ENCODE assay signal across 17 cellular contexts in genomic region chr9:93668261-93668871, GRCh38.
A peak's percentile ranks its signal among the peaks of the same experiment; 100 is the strongest.
DNase-seq lines count a peak whose midpoint lies in the region; ATAC-seq, FAIRE-seq and TF ChIP-seq lines count a peak whose summit lies in the region.
"Had no signal": no experiment of that assay in that cellular context is flagged by ENCODE, and none has a peak within 500 bp of the region (broad histone marks: within the 10 kb centered on the region; RNA-seq: fewer than 3 reads in every experiment).

No MANE protein-coding gene starts in this region.

- H3K27ac ChIP-seq in right lobe of liver (no peak overlapping the region), HepG2 (ENCODE audit: extremely low read length, insufficient read depth, low read length) (no peak overlapping the region), neuronal stem cell (replicated peaks; ENCODE audit: low read length) (no peak overlapping the region)
- H3K27ac ChIP-seq: uterus had no signal

- H3K4me1 Mint-ChIP-seq in glutamatergic neuron (ENCODE audit: low read depth, unreplicated experiment), result peaks cover 6% of the 10 kb centered on the region
- H3K4me1 Mint-ChIP-seq: activated B cell treated with CpG ODN at 0.5 μM for 24 hours; stimulated activated memory B cell treated with anti-CD40 and anti-IgM and Interleukin-4, amounts not matched to agents 10 μg/mL and 1 μg/mL and 100 μg/mL, for 72 hours had no signal

- DNase-seq in right lobe of liver (peak; percentile 12 to 40 (median 23)), HepG2 (ENCODE audit: low spot score) (no peak), glutamatergic neuron (peak; percentile 27), neuronal stem cell (ENCODE audit: low spot score) (no peak), ureter (ENCODE audit: low spot score) (peak; percentile 34), NCI-H2196 treated with DMSO at 0.1 percent for 48 hours (lab: John Stamatoyannopoulos, UW; ENCODE audit: unreplicated experiment) (no peak)
- DNase-seq: activated B cell treated with CpG ODN at 0.5 μM for 24 hours, erythroblast, NCI-H187 treated with DMSO at 0.1 percent for 48 hours, NCI-H748 treated with DMSO at 0.1 percent for 48 hours had no signal

- FAIRE-seq in HepG2 (lab: Jason Lieb, UNC), result no peak
- FAIRE-seq: colon, HTR-8/SVneo had no signal

- TF ChIP-seq POLR2A in right lobe of liver (IDR thresholded peaks at IDR 0.05), result no peak
- no peak for TF ChIP-seq POLR2A in HepG2 (IDR thresholded peaks at IDR 0.05; ENCODE audit: insufficient read depth in 1 of 2, low read depth in 2 of 2, low read length in 2 of 2)

- H3K9me3 Mint-ChIP-seq in glutamatergic neuron (ENCODE audit: unreplicated experiment), result peaks cover 7% of the 10 kb centered on the region
- H3K9me3 Mint-ChIP-seq: activated B cell treated with CpG ODN at 0.5 μM for 24 hours had no signal

- no peaks in the 10 kb centered on the region for H4K20me1 ChIP-seq in HepG2 (ENCODE audit: insufficient read depth, low read length)

- peak overlapping the region; percentile 80 for H3K18ac ChIP-seq in neuronal stem cell (ENCODE audit: low read length)

- H3K27me3 ChIP-seq in right lobe of liver (no peaks in the 10 kb centered on the region), HepG2 (ENCODE audit: control insufficient read depth in 1 of 2, insufficient read depth in 2 of 2, low read length in 2 of 2) (no peaks in the 10 kb centered on the region), neuronal stem cell (ENCODE audit: control insufficient read depth in 3 of 3, insufficient read depth in 3 of 3, low read depth in 1 of 3, low read length in 3 of 3) (no peaks in the 10 kb centered on the region)
- H3K27me3 ChIP-seq: uterus had no signal

- H2BK5ac ChIP-seq in neuronal stem cell (ENCODE audit: low read length), result no peak overlapping the region

- CTCF ChIA-PET in HepG2 (lab: Yijun Ruan, JAX; ENCODE audit: low intra/inter-chr PET ratio, low total read pairs), result no interaction called here

- H3K27me3 Mint-ChIP-seq in glutamatergic neuron (ENCODE audit: unreplicated experiment), result peaks cover 4% of the 10 kb centered on the region
- H3K27me3 Mint-ChIP-seq: activated B cell treated with CpG ODN at 0.5 μM for 24 hours; stimulated activated memory B cell treated with anti-CD40 and anti-IgM and Interleukin-4, amounts not matched to agents 10 μg/mL and 1 μg/mL and 100 μg/mL, for 72 hours had no signal

- H3K79me1 ChIP-seq in neuronal stem cell (ENCODE audit: low read depth, low read length), result peaks cover 5% of the 10 kb centered on the region

- H3K4me3 ChIP-seq in right lobe of liver, result no peak overlapping the region
- H3K4me3 ChIP-seq in HepG2 (replicated peaks in 1 of 3; ENCODE audit: insufficient read depth in 1 of 3, low read depth in 2 of 3, low read length in 3 of 3), result no peak overlapping the region
- H3K4me3 ChIP-seq in neuronal stem cell (ENCODE audit: low read length in 2 of 2), result no peak overlapping the region
- H3K4me3 ChIP-seq: uterus had no signal

- 84% methylated on average over 6 of the region's 12 CpGs for WGBS in right lobe of liver (ENCODE audit: insufficient coverage, low coverage, low lambda C conversion rate, missing lambda C conversion rate)
- WGBS in HepG2 (ENCODE audit: low lambda C conversion rate), result 89% methylated on average over 7 of the region's 12 CpGs
- no CpG with 5 or more reads among the region's 12 CpGs for WGBS in neuronal stem cell (ENCODE audit: extremely low coverage in 2 of 2, insufficient read length in 2 of 2, insufficient replicate concordance in 1 of 2), 2 donors

- H4K91ac ChIP-seq in neuronal stem cell (ENCODE audit: low read depth, low read length, poor library complexity), result no peak overlapping the region

- H3K4ac ChIP-seq in neuronal stem cell (ENCODE audit: low read length), result no peak overlapping the region

- H4K8ac ChIP-seq in neuronal stem cell (ENCODE audit: low read depth, low read length), result no peak overlapping the region

- POLR2A ChIA-PET in HepG2 (lab: Yijun Ruan, JAX), result no interaction called here

- no peak overlapping the region for H3K23ac ChIP-seq in neuronal stem cell (ENCODE audit: low read depth, low read length, poor library complexity)

- intact Hi-C loops in right lobe of liver (cut with DNase I), result no loop called here
- intact Hi-C loops in HepG2 (cut with micrococcal nuclease; ENCODE audit: unreplicated experiment), result no loop called here

- H3K36me3 Mint-ChIP-seq in glutamatergic neuron (ENCODE audit: unreplicated experiment), result no peaks in the 10 kb centered on the region

- no peaks in the 10 kb centered on the region for H3K79me2 ChIP-seq in HepG2 (ENCODE audit: insufficient read depth, low read length)

- no peak for TF ChIP-seq EP300 in HepG2 (IDR thresholded peaks at IDR 0.05; ENCODE audit: low read depth in 2 of 2, low read length in 2 of 2)
- no peak for TF ChIP-seq EP300 in HepG2 (CRISPR knock-in tag; IDR thresholded peaks at IDR 0.05; ENCODE audit: borderline replicate concordance)

- no peak overlapping the region for H3K4me2 ChIP-seq in HepG2 (ENCODE audit: low read depth, low read length)
- no peak overlapping the region for H3K4me2 ChIP-seq in neuronal stem cell (ENCODE audit: insufficient read depth, low read length, poor library complexity, severe bottlenecking)

- H3K27ac Mint-ChIP-seq in glutamatergic neuron (ENCODE audit: unreplicated experiment), result peak overlapping the region; percentile 59
- H3K27ac Mint-ChIP-seq: activated B cell treated with CpG ODN at 0.5 μM for 24 hours; stimulated activated memory B cell treated with anti-CD40 and anti-IgM and Interleukin-4, amounts not matched to agents 10 μg/mL and 1 μg/mL and 100 μg/mL, for 72 hours had no signal

- H3K9ac ChIP-seq in HepG2 (ENCODE audit: insufficient read depth, low read depth, low read length), result no peak overlapping the region
- H3K9ac ChIP-seq in neuronal stem cell (ENCODE audit: low read depth, low read length, poor library complexity), result peak overlapping the region; percentile 38

- ATAC-seq in right lobe of liver (peak in 1 of 4 donors; percentile 14), HepG2 (no peak), GM21528 (IDR thresholded peaks at IDR 0.05; ENCODE audit: low FRiP score, unreplicated experiment) (no peak), GM19351 (IDR thresholded peaks at IDR 0.05; ENCODE audit: unreplicated experiment) (no peak)
- ATAC-seq: Panc1; stimulated activated memory B cell treated with anti-CD40 and anti-IgM and Interleukin-4, amounts not matched to agents 10 μg/mL and 1 μg/mL and 100 μg/mL, for 72 hours had no signal

- TF ChIP-seq RAD21 in HepG2 (CRISPR knock-in tag; IDR thresholded peaks at IDR 0.05), result no peak

- in situ Hi-C loops in HepG2 (cut with HindIII; ENCODE audit: extremely low pct_ligation_motif_present, low pct_unique_long_range_greater_than_20kb), result no loop called here

- H2AK5ac ChIP-seq in neuronal stem cell (ENCODE audit: low read depth, low read length), result peak overlapping the region; percentile 94

- H2BK12ac ChIP-seq in neuronal stem cell (ENCODE audit: low read length), result no peak overlapping the region

- peak overlapping the region; percentile 58 for H2BK15ac ChIP-seq in neuronal stem cell (ENCODE audit: low read length)

- H3K9me3 ChIP-seq in right lobe of liver (no peaks in the 10 kb centered on the region), HepG2 (ENCODE audit: low read length) (no peaks in the 10 kb centered on the region), neuronal stem cell (replicated peaks in 1 of 2; ENCODE audit: control insufficient read depth in 2 of 2, insufficient read depth in 1 of 2, low read depth in 1 of 2, low read length in 2 of 2) (no peaks in the 10 kb centered on the region)
- H3K9me3 ChIP-seq: uterus had no signal

- H3K4me3 Mint-ChIP-seq in glutamatergic neuron (ENCODE audit: unreplicated experiment), result no peak overlapping the region
- H3K4me3 Mint-ChIP-seq: activated B cell treated with CpG ODN at 0.5 μM for 24 hours; stimulated activated memory B cell treated with anti-CD40 and anti-IgM and Interleukin-4, amounts not matched to agents 10 μg/mL and 1 μg/mL and 100 μg/mL, for 72 hours had no signal

- no peaks in the 10 kb centered on the region for H3K4me1 ChIP-seq in right lobe of liver
- no peaks in the 10 kb centered on the region for H3K4me1 ChIP-seq in HepG2 (ENCODE audit: insufficient read depth, low read length)
- peaks cover 7 to 9% of the 10 kb centered on the region in 2 donors for H3K4me1 ChIP-seq in neuronal stem cell (ENCODE audit: control insufficient read depth in 2 of 2, insufficient read depth in 1 of 2, low read depth in 1 of 2, low read length in 2 of 2)
- H3K4me1 ChIP-seq: uterus had no signal

- H3K36me3 ChIP-seq in right lobe of liver (peaks cover 0 to 9% (median 3%) of the 10 kb centered on the region in 4 donors), HepG2 (replicated peaks in 1 of 2; ENCODE audit: control insufficient read depth in 1 of 2, insufficient read depth in 2 of 2, low read length in 2 of 2) (no peaks in the 10 kb centered on the region; a peak in 2 of 5 replicates), neuronal stem cell (replicated peaks in 1 of 2; ENCODE audit: control insufficient read depth in 2 of 2, insufficient read depth in 2 of 2, low read length in 2 of 2) (peaks cover 13 to 39% of the 10 kb centered on the region in 2 donors)
- H3K36me3 ChIP-seq: uterus had no signal

- no peak overlapping the region for H3K14ac ChIP-seq in neuronal stem cell (ENCODE audit: low read length)

- no peak for TF ChIP-seq CTCF in right lobe of liver (IDR thresholded peaks at IDR 0.05)
- no peak for TF ChIP-seq CTCF in HepG2 (CRISPR knock-in tag; IDR thresholded peaks at IDR 0.05)
- no peak for TF ChIP-seq CTCF in glutamatergic neuron (IDR thresholded peaks at IDR 0.05; ENCODE audit: partially characterized antibody, unreplicated experiment)

- BruUV-seq in HepG2 (replicated peaks; lab: Mats Ljungman, UMichigan), result no TSS peak

- H2BK120ac ChIP-seq in neuronal stem cell (ENCODE audit: low read depth, low read length), result no peak overlapping the region

- H2AFZ ChIP-seq in HepG2 (ENCODE audit: low read length) (no peak overlapping the region), neuronal stem cell (ENCODE audit: low read length) (no peak overlapping the region)

TF ChIP-seq in HepG2, 621 proteins besides CTCF, POLR2A, EP300 and RAD21 (continues in another document):
- TF ChIP-seq CHD2 (IDR thresholded peaks at IDR 0.05; ENCODE audit: low read depth, low read length) (no peak), LCORL (IDR thresholded peaks at IDR 0.05) (no peak), LCORL (CRISPR knock-in tag; IDR thresholded peaks at IDR 0.05) (no peak)

Comparison
In these comparisons a context has a peak if more than half of its experiments do, and no peak if none do; other contexts are left out.
1. DNase-seq: peak in right lobe of liver (3 of 3), glutamatergic neuron (single experiment) and ureter (single experiment); none in HepG2 (single experiment), neuronal stem cell (single experiment) and NCI-H2196 treated with DMSO at 0.1 percent for 48 hours (single experiment).